1 cellular context compared by ENCODE assay signal in genomic region chr1:228082260-228082974, GRCh38.
A peak's percentile ranks its signal among the peaks of the same experiment; 100 is the strongest.
TF ChIP-seq lines count a peak whose summit lies in the region.

Gene ARF1 (plus strand): TSS chr1:228082708. CDS start chr1:228097115, 14,407 bp downstream.

TF ChIP-seq in GM12878, 131 proteins besides CTCF, POLR2A, EP300 and RAD21 (continued from another document and continues in another):
- TF ChIP-seq IRF3 (IDR thresholded peaks at IDR 0.05): no peak
- TF ChIP-seq HSF1 (IDR thresholded peaks at IDR 0.05; ENCODE audit: low read depth, low read length): no peak
- no peak for TF ChIP-seq CBFB (IDR thresholded peaks at IDR 0.05; ENCODE audit: low read depth)
- peak; percentile 82 for TF ChIP-seq SMAD5 (IDR thresholded peaks at IDR 0.05; ENCODE audit: low read depth)
- TF ChIP-seq BHLHE40 (IDR thresholded peaks at IDR 0.05; ENCODE audit: borderline replicate concordance in 1 of 2, low read depth in 2 of 2, low read length in 1 of 2): peak; percentile 9 to 51; a peak in 3 of 4 replicates
- TF ChIP-seq SPI1 (IDR thresholded peaks at IDR 0.05; ENCODE audit: borderline replicate concordance, insufficient read depth, low read depth, low read length): no peak
- TF ChIP-seq BRCA1 (IDR thresholded peaks at IDR 0.05; ENCODE audit: low read depth, low read length): no peak
- peak; percentile 67; the same call in 1 of the 2 replicates for TF ChIP-seq NKRF (conservative IDR thresholded peaks at IDR 0.05)
- TF ChIP-seq IKZF1 (conservative IDR thresholded peaks at IDR 0.05): peak; percentile 81
- TF ChIP-seq STAT1 (conservative IDR thresholded peaks at IDR 0.05): 0 out of 2 replicates have a peak, but pooled peaks have one; percentile 61
- TF ChIP-seq NR2C1 (IDR thresholded peaks at IDR 0.05): peak; percentile 34
- TF ChIP-seq FOS (IDR thresholded peaks at IDR 0.05; ENCODE audit: borderline replicate concordance, extremely low read depth, insufficient read length): no peak
- no peak for TF ChIP-seq NR2C2 (IDR thresholded peaks at IDR 0.05; ENCODE audit: borderline replicate concordance, control insufficient read depth, insufficient read length, low read depth)
- peak; percentile 81; the same call in 1 of the 2 replicates for TF ChIP-seq ZNF207 (IDR thresholded peaks at IDR 0.05; ENCODE audit: borderline replicate concordance)
- TF ChIP-seq CHD1 (IDR thresholded peaks at IDR 0.05; ENCODE audit: low read depth, low read length): no peak
- no peak for TF ChIP-seq MTA3 (IDR thresholded peaks at IDR 0.05; ENCODE audit: borderline replicate concordance, low read length)
- 0 out of 4 replicates have a peak, but pooled peaks of 1 of the 2 experiments have one; percentile 5 for TF ChIP-seq SRF (IDR thresholded peaks at IDR 0.05; ENCODE audit: low read depth in 2 of 2, low read length in 2 of 2)
- TF ChIP-seq CREB1 (IDR thresholded peaks at IDR 0.05; ENCODE audit: low read depth): peak; percentile 93
- TF ChIP-seq POU2F2 (IDR thresholded peaks at IDR 0.05; ENCODE audit: borderline replicate concordance, low read depth, low read length): peak; percentile 70; the same call in 2 of the 3 replicates
- TF ChIP-seq MYC (IDR thresholded peaks at IDR 0.05; ENCODE audit: insufficient read depth, insufficient read length, insufficient replicate concordance, low read length, severe bottlenecking): peak; percentile 65
- TF ChIP-seq POLR2AphosphoS5 (IDR thresholded peaks at IDR 0.05; ENCODE audit: low read length): peak; percentile 87
- TF ChIP-seq RELB (IDR thresholded peaks at IDR 0.05; ENCODE audit: low read depth): no peak
- no peak for TF ChIP-seq NFIC (IDR thresholded peaks at IDR 0.05; ENCODE audit: low read depth, low read length)
- TF ChIP-seq ZNF24 (IDR thresholded peaks at IDR 0.05): no peak
- no peak for TF ChIP-seq CUX1 (IDR thresholded peaks at IDR 0.05; ENCODE audit: insufficient replicate concordance, low read depth, low read length)
- TF ChIP-seq KLF5 (IDR thresholded peaks at IDR 0.05; ENCODE audit: partially characterized antibody): peak; percentile 30
- no peak for TF ChIP-seq TBL1XR1 (IDR thresholded peaks at IDR 0.05; ENCODE audit: low read depth, low read length)
- peak; percentile 60; the same call in 1 of the 2 replicates for TF ChIP-seq ASH2L (IDR thresholded peaks at IDR 0.05; ENCODE audit: borderline replicate concordance, low read depth)
- peak; percentile 77 for TF ChIP-seq CREM (IDR thresholded peaks at IDR 0.05; ENCODE audit: low read depth)
- TF ChIP-seq BCLAF1 (IDR thresholded peaks at IDR 0.05): 0 out of 2 replicates have a peak, but pooled peaks have one; percentile 41
- TF ChIP-seq LARP7 (IDR thresholded peaks at IDR 0.05): peak; percentile 89
- TF ChIP-seq BACH1 (IDR thresholded peaks at IDR 0.05; ENCODE audit: borderline replicate concordance): peak; percentile 77
- no peak for TF ChIP-seq YBX1 (IDR thresholded peaks at IDR 0.05)
- peak; percentile 84 for TF ChIP-seq NRF1 (conservative IDR thresholded peaks at IDR 0.05; ENCODE audit: low read depth, low read length)
- TF ChIP-seq DPF2 (IDR thresholded peaks at IDR 0.05): peak; percentile 49; the same call in 1 of the 2 replicates
- peak; percentile 55; the same call in 1 of the 2 replicates for TF ChIP-seq HCFC1 (IDR thresholded peaks at IDR 0.05; ENCODE audit: low read length)
- no peak for TF ChIP-seq MEF2B (IDR thresholded peaks at IDR 0.05; ENCODE audit: partially characterized antibody, poor library complexity, severe bottlenecking)
- TF ChIP-seq FOXK2 (IDR thresholded peaks at IDR 0.05): no peak
- peak; percentile 36 for TF ChIP-seq SIX5 (IDR thresholded peaks at IDR 0.05; ENCODE audit: low read depth, low read length, severe bottlenecking)
- no peak for TF ChIP-seq ATF2 (IDR thresholded peaks at IDR 0.05; ENCODE audit: low read length)
- TF ChIP-seq TAF1 (IDR thresholded peaks at IDR 0.05; ENCODE audit: borderline replicate concordance, low read depth, low read length): peak; percentile 85
- peak; percentile 48; the same call in 1 of the 2 replicates for TF ChIP-seq ZNF687 (IDR thresholded peaks at IDR 0.05)
- TF ChIP-seq SP1 (IDR thresholded peaks at IDR 0.05; ENCODE audit: low read depth, low read length): peak; percentile 74
